Comparison of ENCODE assay signal across 8 cellular contexts in the genomic region with DNA sequence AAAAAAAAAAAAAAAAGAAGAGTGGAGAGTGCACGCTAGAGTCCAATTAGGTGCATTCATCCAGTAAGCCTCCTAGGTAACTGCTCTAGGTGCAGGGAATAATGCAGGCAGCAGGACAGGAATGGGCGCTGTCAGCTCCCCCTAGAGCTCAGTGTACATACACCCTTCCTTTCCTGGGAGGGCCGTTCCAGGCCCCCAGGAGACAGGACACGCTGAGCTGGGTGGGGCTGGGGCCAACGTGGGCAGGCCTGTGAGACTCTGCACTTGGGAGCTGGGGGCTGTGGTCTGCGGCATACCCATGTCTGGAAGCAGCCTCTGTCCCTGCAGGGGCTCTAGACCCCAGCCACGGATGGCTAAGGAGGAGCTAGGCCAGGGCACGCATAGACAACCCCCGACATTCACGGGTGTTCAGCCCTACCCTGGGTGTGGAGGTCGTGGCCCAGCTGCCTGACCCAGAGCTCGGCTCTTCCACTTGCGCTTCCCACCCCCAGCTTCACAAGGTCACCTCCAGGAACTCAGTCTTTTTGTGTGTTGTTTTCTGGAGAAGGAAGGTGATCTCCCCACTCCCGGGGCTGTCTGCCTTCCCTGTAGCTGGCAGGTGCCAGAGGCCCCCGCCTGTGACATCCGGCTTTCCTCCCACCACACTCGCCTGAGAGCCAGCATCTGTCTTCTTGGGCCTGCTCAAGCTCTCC. TPM values are rescaled to one million over a fixed set of nuclear protein-coding genes. Genes with fewer than 3 reads are reported as not detected.
DNase-seq lines count a peak whose midpoint lies in the region; ATAC-seq, FAIRE-seq and TF ChIP-seq lines count a peak whose summit lies in the region.

No MANE protein-coding gene starts in this region.

- H3K4me1 ChIP-seq in thoracic aorta (ENCODE audit: control insufficient read depth in 1 of 2, low read depth in 2 of 2): peaks cover 17 to 37% of the 10 kb centered on the region in 2 donors

- POLR2A ChIA-PET in activated naive CD8-positive, alpha-beta T cell treated with anti-CD3 and anti-CD28 coated beads, Interleukin-2, amount 10 ng/mL, durations not matched to agents 7 days and 5 days (lab: Charles Lee): interaction anchor here (0.5 to 4.2 kb wide), 8 partner anchors 9 to 319 kb away, joined by 3 to 11 read pairs (median 4); partner anchors contain the start of genes CIAO3, RHOT2 and WDR24

- peak; percentile 53 for TF ChIP-seq CTCF in kidney epithelial cell (IDR thresholded peaks at IDR 0.05; ENCODE audit: insufficient read depth, low read length, poor library complexity, severe bottlenecking)
- no peak for TF ChIP-seq CTCF in thoracic aorta (IDR thresholded peaks at IDR 0.05)

- peak; percentile 96 for FAIRE-seq in GM19239 (lab: Jason Lieb, UNC)

- H3K4me3 ChIP-seq in kidney epithelial cell (ENCODE audit: low read depth, low read length) (peak overlapping the region; percentile 80), thoracic aorta (peak overlapping the region; percentile 97)

- no peak for ATAC-seq in activated naive CD8-positive, alpha-beta T cell treated with anti-CD3 and anti-CD28 coated beads, Interleukin-2, amount 10 ng/mL, durations not matched to agents 7 days and 5 days (ENCODE audit: low read depth)
- ATAC-seq in thoracic aorta (ENCODE audit: insufficient number of reproducible peaks, low FRiP score, low read depth) (no peak), GM21381 (IDR thresholded peaks at IDR 0.05; ENCODE audit: unreplicated experiment) (no peak), HG02981 (IDR thresholded peaks at IDR 0.05; ENCODE audit: unreplicated experiment) (no peak)

- H3K9me3 Mint-ChIP-seq in activated naive CD8-positive, alpha-beta T cell treated with anti-CD3 and anti-CD28 coated beads, Interleukin-2, amount 10 ng/mL, durations not matched to agents 7 days and 5 days: no peaks in the 10 kb centered on the region

- H3K4me3 Mint-ChIP-seq in activated naive CD8-positive, alpha-beta T cell treated with anti-CD3 and anti-CD28 coated beads, Interleukin-2, amount 10 ng/mL, durations not matched to agents 7 days and 5 days: peak overlapping the region; percentile 78

- peaks cover 7% of the 10 kb centered on the region for H3K27me3 Mint-ChIP-seq in activated naive CD8-positive, alpha-beta T cell treated with anti-CD3 and anti-CD28 coated beads, Interleukin-2, amount 10 ng/mL, durations not matched to agents 7 days and 5 days

- DNase-seq in COR-L47 (lab: John Stamatoyannopoulos, UW) (peak; percentile 65), GM19239 (ENCODE audit: insufficient read length, low spot score) (peak; percentile 79), NCI-H2081 (lab: John Stamatoyannopoulos, UW) (peak; percentile 65 to 74), kidney epithelial cell (ENCODE audit: low read depth) (no peak), thoracic aorta (ENCODE audit: low spot score) (no peak)
- no peak for DNase-seq in activated naive CD8-positive, alpha-beta T cell treated with anti-CD3 and anti-CD28 coated beads, Interleukin-2, amount 10 ng/mL, durations not matched to agents 7 days and 5 days

- H3K27ac ChIP-seq in thoracic aorta: peak overlapping the region in 1 of 2 donors; percentile 86

- no peaks in the 10 kb centered on the region for H3K9me3 ChIP-seq in thoracic aorta

- H3K4me1 Mint-ChIP-seq in activated naive CD8-positive, alpha-beta T cell treated with anti-CD3 and anti-CD28 coated beads, Interleukin-2, amount 10 ng/mL, durations not matched to agents 7 days and 5 days: peaks cover 5% of the 10 kb centered on the region

- H3K27me3 ChIP-seq in kidney epithelial cell (ENCODE audit: control insufficient read depth, insufficient read depth, low read length) (no peaks in the 10 kb centered on the region), thoracic aorta (replicated peaks; ENCODE audit: insufficient read depth) (no peaks in the 10 kb centered on the region)

- peak overlapping the region; percentile 56 for H3K27ac Mint-ChIP-seq in activated naive CD8-positive, alpha-beta T cell treated with anti-CD3 and anti-CD28 coated beads, Interleukin-2, amount 10 ng/mL, durations not matched to agents 7 days and 5 days

- H3K36me3 ChIP-seq in kidney epithelial cell (ENCODE audit: control insufficient read depth, insufficient read depth, low read length): no peaks in the 10 kb centered on the region
- H3K36me3 ChIP-seq in thoracic aorta: no peaks in the 10 kb centered on the region

- H3K36me3 Mint-ChIP-seq in activated naive CD8-positive, alpha-beta T cell treated with anti-CD3 and anti-CD28 coated beads, Interleukin-2, amount 10 ng/mL, durations not matched to agents 7 days and 5 days: no peaks in the 10 kb centered on the region

RNA-seq across cellular contexts. Expression of gene ANTKMT, which starts 1.0 kb away (rescaled TPM):
- total RNA-seq in activated naive CD8-positive, alpha-beta T cell treated with anti-CD3 and anti-CD28 coated beads, Interleukin-2, amount 10 ng/mL, durations not matched to agents 7 days and 5 days: 10 to 100 TPM; 21.6 to 23.2 TPM
- total RNA-seq in kidney epithelial cell (42.4 and 61.9 TPM in 2 replicates), thoracic aorta (10 to 100 TPM; 29.7 to 46.7 TPM)

RNA-seq across cellular contexts. Expression of gene METRN, which starts 5.0 kb away (rescaled TPM):
- 10 to 100 TPM; 10.0 to 12.4 TPM for total RNA-seq in activated naive CD8-positive, alpha-beta T cell treated with anti-CD3 and anti-CD28 coated beads, Interleukin-2, amount 10 ng/mL, durations not matched to agents 7 days and 5 days
- total RNA-seq in kidney epithelial cell: 116 and 161 TPM in 2 replicates
- 10 to 100 TPM; 28.9 to 58.9 TPM for total RNA-seq in thoracic aorta

RNA-seq across cellular contexts. Expression of gene CCDC78, which starts 6.3 kb away (rescaled TPM):
- total RNA-seq in activated naive CD8-positive, alpha-beta T cell treated with anti-CD3 and anti-CD28 coated beads, Interleukin-2, amount 10 ng/mL, durations not matched to agents 7 days and 5 days: 1 to 10 TPM; 5.8 to 6.1 TPM
- total RNA-seq in kidney epithelial cell: 2.5 and 6.1 TPM in 2 replicates
- under 1 TPM; 0.92 to 0.95 TPM for total RNA-seq in thoracic aorta

RNA-seq across cellular contexts. Expression of gene HAGHL, which starts 6.9 kb away (rescaled TPM):
- total RNA-seq in activated naive CD8-positive, alpha-beta T cell treated with anti-CD3 and anti-CD28 coated beads, Interleukin-2, amount 10 ng/mL, durations not matched to agents 7 days and 5 days: 10 to 100 TPM; 25.8 to 34.2 TPM
- total RNA-seq in kidney epithelial cell (17.7 and 18.8 TPM in 2 replicates), thoracic aorta (1 to 10 TPM; 6.4 to 8.1 TPM)

RNA-seq across cellular contexts. Expression of gene FBXL16, which starts 14.4 kb away (rescaled TPM):
- total RNA-seq in activated naive CD8-positive, alpha-beta T cell treated with anti-CD3 and anti-CD28 coated beads, Interleukin-2, amount 10 ng/mL, durations not matched to agents 7 days and 5 days: 10 to 100 TPM; 15.9 to 21.8 TPM
- total RNA-seq in kidney epithelial cell (0.17 and 0.82 TPM in 2 replicates), thoracic aorta (not detected)

Comparison
In these comparisons a context has a peak if more than half of its experiments do, and no peak if none do; other contexts are left out.
1. DNase-seq: peak in COR-L47 (single experiment), GM19239 (single experiment) and NCI-H2081 (2 of 2); none in activated naive CD8-positive, alpha-beta T cell treated with anti-CD3 and anti-CD28 coated beads, Interleukin-2, amount 10 ng/mL, durations not matched to agents 7 days and 5 days (single experiment), kidney epithelial cell (single experiment) and thoracic aorta (single experiment).